In genomic region chr18:6874316-6874715, GRCh38 we compare ENCODE assay signal across 21 cellular contexts.
DNase-seq lines count a peak whose midpoint lies in the region; ATAC-seq and TF ChIP-seq lines count a peak whose summit lies in the region.
"Had no signal": no experiment of that assay in that cellular context is flagged by ENCODE, and none has a peak within 500 bp of the region (broad histone marks: within the 10 kb centered on the region; RNA-seq: fewer than 3 reads in every experiment).

No MANE protein-coding gene starts in this region.

- H4K91ac ChIP-seq in trophoblast cell (ENCODE audit: low read depth, low read length): no peak overlapping the region

- H3K9ac ChIP-seq in trophoblast cell (ENCODE audit: low read length): no peak overlapping the region

- H2AK5ac ChIP-seq in trophoblast cell (ENCODE audit: low read length): no peak overlapping the region

- ATAC-seq in GM18502 (IDR thresholded peaks at IDR 0.05; ENCODE audit: poor library complexity, unreplicated experiment): no peak
- ATAC-seq: activated T-cell treated with anti-CD3 and anti-CD28 coated beads, Interleukin-2, amount 50 U/mL, for 4 hours had no signal

- no peak overlapping the region for H3K14ac ChIP-seq in trophoblast cell (ENCODE audit: low read length)

- no peak overlapping the region for H3K23ac ChIP-seq in trophoblast cell (ENCODE audit: low read length)

- H3K4me1 ChIP-seq in trophoblast cell (ENCODE audit: control insufficient read depth in 1 of 2, insufficient read depth in 2 of 2, low read length in 2 of 2): no peaks in the 10 kb centered on the region
- no peaks in the 10 kb centered on the region for H3K4me1 ChIP-seq in HAP-1

- no CpG with 5 or more reads among the region's 1 CpG for WGBS in trophoblast cell (ENCODE audit: extremely low coverage, insufficient coverage, insufficient read length)

- H3K27me3 ChIP-seq in trophoblast cell (ENCODE audit: insufficient read depth, low read length) (no peaks in the 10 kb centered on the region), HAP-1 (ENCODE audit: low read depth) (no peaks in the 10 kb centered on the region)
- H3K27me3 ChIP-seq: thyroid gland had no signal

- no peak overlapping the region for H3K4ac ChIP-seq in trophoblast cell (ENCODE audit: low read depth, low read length)

- no peak overlapping the region for H3K4me2 ChIP-seq in trophoblast cell (ENCODE audit: low read length)

- in situ Hi-C loops in ACHN (cut with HindIII; ENCODE audit: low pct_ligation_motif_present, low pct_unique_long_range_greater_than_20kb, low sequenced_read_pairs) (no loop called here), HAP-1 (cut with MboI; ENCODE audit: low sequenced_read_pairs) (no loop called here)

- H3K18ac ChIP-seq in trophoblast cell (ENCODE audit: low read length): no peak overlapping the region

- H3K4me3 ChIP-seq in cardiac fibroblast (replicated peaks in 1 of 2; ENCODE audit: low read depth in 2 of 2, low read length in 2 of 2) (no peak overlapping the region), trophoblast cell (ENCODE audit: low read depth, low read length) (no peak overlapping the region), HAP-1 (no peak overlapping the region)
- H3K4me3 ChIP-seq: thyroid gland had no signal

- H4K8ac ChIP-seq in trophoblast cell (ENCODE audit: low read depth, low read length): no peak overlapping the region

- peaks cover 8 to 10% of the 10 kb centered on the region in 2 experiments for H3K36me3 ChIP-seq in trophoblast cell (ENCODE audit: control insufficient read depth in 1 of 2, insufficient read depth in 2 of 2, low read length in 2 of 2)
- no peaks in the 10 kb centered on the region for H3K36me3 ChIP-seq in HAP-1 (replicated peaks)
- H3K36me3 ChIP-seq: thyroid gland had no signal

- H2BK12ac ChIP-seq in trophoblast cell (ENCODE audit: low read length): no peak overlapping the region

- peak; percentile 4 for TF ChIP-seq CTCF in cardiac fibroblast (IDR thresholded peaks at IDR 0.05; ENCODE audit: low read depth, low read length)

- no peak overlapping the region for H2BK120ac ChIP-seq in trophoblast cell (ENCODE audit: insufficient read depth, low read length, poor library complexity)

- H3K79me2 ChIP-seq in trophoblast cell (ENCODE audit: control insufficient read depth, insufficient read depth, low read length, poor library complexity): no peaks in the 10 kb centered on the region

- DNase-seq in ACHN: peak; percentile 4
- DNase-seq in HCEC 1CT: peak; percentile 8
- peak; percentile 25 to 28 for DNase-seq in cardiac fibroblast (ENCODE audit: low read depth in 2 of 2)
- peak; percentile 6 for DNase-seq in iris pigment epithelial cell (ENCODE audit: low read depth)
- no peak for DNase-seq in nucleus accumbens (lab: John Stamatoyannopoulos, UW)
- DNase-seq in trophoblast cell: no peak
- DNase-seq in HAP-1 (ENCODE audit: low spot score in 2 of 2): no peak
- DNase-seq: activated CD4-positive, alpha-beta T cell treated with anti-CD3 and anti-CD28 coated beads for 1 hour; activated naive CD4-positive, alpha-beta T cell treated with anti-CD3 and anti-CD28 coated beads for 36 hours; activated T-cell treated with anti-CD3 and anti-CD28 coated beads, Interleukin-2, amount 50 U/mL, for 4 hours; amygdala; CD8-positive, alpha-beta memory T cell; cerebellar nuclear complex; H7; kidney glomerular epithelial cell; NCI-H1417; NCI-H2107; NCI-H524; stimulated activated naive CD4-positive, alpha-beta T cell treated with Interleukin-2 at 50 U/mL for 16 hours; thyroid gland had no signal

- no peak overlapping the region for H2BK5ac ChIP-seq in trophoblast cell (ENCODE audit: low read depth, low read length, poor library complexity)

- H3K9me3 ChIP-seq in trophoblast cell (ENCODE audit: insufficient read depth, low read depth, low read length) (no peaks in the 10 kb centered on the region), HAP-1 (no peaks in the 10 kb centered on the region)
- H3K9me3 ChIP-seq: thyroid gland had no signal

- no peak overlapping the region for H3K27ac ChIP-seq in trophoblast cell (ENCODE audit: low read depth, low read length)
- H3K27ac ChIP-seq: thyroid gland had no signal

- no peak overlapping the region for H2AFZ ChIP-seq in trophoblast cell (ENCODE audit: insufficient read depth, low read length, poor library complexity)

- H4K12ac ChIP-seq in trophoblast cell (ENCODE audit: low read depth, low read length): no peak overlapping the region

- H3K79me1 ChIP-seq in trophoblast cell (ENCODE audit: low read length): no peaks in the 10 kb centered on the region

Comparison
In these comparisons a context has a peak if more than half of its experiments do, and no peak if none do; other contexts are left out.
1. DNase-seq: peak in ACHN (single experiment), HCEC 1CT (single experiment), cardiac fibroblast (2 of 2) and iris pigment epithelial cell (single experiment); none in nucleus accumbens (0 of 56), trophoblast cell (0 of 2) and HAP-1 (0 of 2).